9 cellular contexts compared by ENCODE assay signal in the genomic region with DNA sequence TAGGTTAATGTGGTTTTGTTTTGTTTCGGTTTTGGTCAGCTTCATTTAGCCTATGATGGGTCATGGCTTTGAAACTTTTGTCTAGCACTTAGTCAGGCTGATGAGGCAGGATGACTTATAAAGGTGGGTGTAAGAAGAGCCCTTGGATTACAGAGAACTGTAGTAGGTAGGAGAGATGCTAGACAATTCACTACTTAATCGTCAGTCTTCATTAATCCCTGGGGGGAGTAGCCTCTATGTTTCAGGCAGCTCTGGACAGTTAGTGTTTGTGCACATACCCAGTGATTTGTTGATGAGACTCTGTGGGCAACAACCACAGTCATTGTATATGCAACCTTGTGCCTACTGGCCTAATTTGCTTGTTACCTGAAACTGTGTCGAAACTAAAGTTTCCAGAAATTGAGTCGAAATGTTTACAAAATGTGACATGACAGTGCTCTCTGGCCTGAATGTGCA.
DNase-seq lines count a peak whose midpoint lies in the region; ATAC-seq, FAIRE-seq and TF ChIP-seq lines count a peak whose summit lies in the region.
"Had no signal": no experiment of that assay in that cellular context is flagged by ENCODE, and none has a peak within 500 bp of the region (broad histone marks: within the 10 kb centered on the region; RNA-seq: fewer than 3 reads in every experiment).

No MANE protein-coding gene starts in this region.

- no peak for FAIRE-seq in HTR-8/SVneo (lab: Jason Lieb, UNC)
- FAIRE-seq: A204.1 had no signal

- no peaks in the 10 kb centered on the region for H3K9me3 ChIP-seq in prostate gland

- peaks cover 4 to 14% of the 10 kb centered on the region in 2 donors for H3K36me3 ChIP-seq in prostate gland

- peak overlapping the region; percentile 1 to 41 for H3K27ac ChIP-seq in prostate gland

- H3K4me3 Mint-ChIP-seq in activated CD4-positive, alpha-beta T cell treated with anti-CD3 and anti-CD28 coated beads for 36 hours = no peak overlapping the region
- H3K4me3 Mint-ChIP-seq in activated B cell treated with CpG ODN at 0.5 μM for 24 hours = no peak overlapping the region

- H3K27me3 ChIP-seq in prostate gland (replicated peaks; ENCODE audit: insufficient read depth) = no peaks in the 10 kb centered on the region

- POLR2A ChIA-PET in activated CD4-positive, alpha-beta T cell treated with anti-CD3 and anti-CD28 coated beads for 36 hours (lab: Charles Lee) = no interaction called here
- POLR2A ChIA-PET in activated B cell treated with CpG ODN at 0.5 μM for 24 hours (lab: Charles Lee) = no interaction called here

- TF ChIP-seq CTCF in activated B cell treated with CpG ODN at 0.5 μM for 24 hours (IDR thresholded peaks at IDR 0.05) (no peak), prostate gland (IDR thresholded peaks at IDR 0.05) (no peak)

- no peaks in the 10 kb centered on the region for H3K4me1 ChIP-seq in prostate gland (replicated peaks)

- DNase-seq in activated CD4-positive, alpha-beta T cell treated with anti-CD3 and anti-CD28 coated beads for 36 hours = peak; percentile 45
- DNase-seq in activated CD4-positive, alpha-beta T cell treated with anti-CD3 and anti-CD28 coated beads for 4 hours = no peak
- DNase-seq in activated B cell treated with CpG ODN at 0.5 μM for 24 hours = no peak
- DNase-seq in prostate gland (ENCODE audit: low spot score) = no peak
- DNase-seq in cerebellar cortex (ENCODE audit: low spot score) = no peak
- no peak for DNase-seq in HTR-8/SVneo (ENCODE audit: insufficient read length, low spot score)
- DNase-seq in NCI-H2227 (lab: John Stamatoyannopoulos, UW; ENCODE audit: unreplicated experiment) = no peak

- CTCF ChIA-PET in activated CD4-positive, alpha-beta T cell treated with anti-CD3 and anti-CD28 coated beads for 36 hours (lab: Charles Lee) = interaction anchor here (0.6 to 0.9 kb wide), 2 partner anchors 12 to 189 kb away, joined by 3 to 4 read pairs; no protein-coding TSS in a partner anchor
- CTCF ChIA-PET in activated B cell treated with CpG ODN at 0.5 μM for 24 hours (lab: Charles Lee) = interaction anchor here (0.8 kb wide), 1 partner anchor 249 kb away, joined by 3 read pairs; no protein-coding TSS in a partner anchor

- no peak overlapping the region for H3K27ac Mint-ChIP-seq in activated CD4-positive, alpha-beta T cell treated with anti-CD3 and anti-CD28 coated beads for 36 hours
- peak overlapping the region; percentile 2 for H3K27ac Mint-ChIP-seq in activated B cell treated with CpG ODN at 0.5 μM for 24 hours

- TF ChIP-seq POLR2A in prostate gland (IDR thresholded peaks at IDR 0.05) = no peak

- intact Hi-C loops in activated CD4-positive, alpha-beta T cell treated with anti-CD3 and anti-CD28 coated beads for 36 hours (cut with DNase I, micrococcal nuclease) = loop anchor here (1.0 to 10.0 kb wide), 9 partner anchors 19 to 350 kb away; partner anchors contain the start of genes PLPP1 (in 2 of the 2) and CDC20B (in 1 of the 2)
- intact Hi-C loops in activated B cell treated with CpG ODN at 0.5 μM for 24 hours (cut with micrococcal nuclease) (loop anchor here (5.0 kb wide), 1 partner anchor 111 kb away; the partner anchor contains the start of gene PLPP1), prostate gland (cut with DNase I) (no loop called here)

- peaks cover 68% of the 10 kb centered on the region for H3K36me3 Mint-ChIP-seq in activated CD4-positive, alpha-beta T cell treated with anti-CD3 and anti-CD28 coated beads for 36 hours (ENCODE audit: low read depth)
- H3K36me3 Mint-ChIP-seq in activated B cell treated with CpG ODN at 0.5 μM for 24 hours (ENCODE audit: low read depth) = peaks cover 74% of the 10 kb centered on the region

- peak; percentile 99 for ATAC-seq in activated CD4-positive, alpha-beta T cell treated with anti-CD3 and anti-CD28 coated beads for 36 hours
- peak; percentile 90 for ATAC-seq in HG02623 (IDR thresholded peaks at IDR 0.05; ENCODE audit: unreplicated experiment)
- peak; percentile 69 for ATAC-seq in activated B cell treated with CpG ODN at 0.5 μM for 24 hours (ENCODE audit: low read depth)

- H3K9me3 Mint-ChIP-seq in activated CD4-positive, alpha-beta T cell treated with anti-CD3 and anti-CD28 coated beads for 36 hours (ENCODE audit: low read depth) = no peaks in the 10 kb centered on the region
- H3K9me3 Mint-ChIP-seq in activated B cell treated with CpG ODN at 0.5 μM for 24 hours = no peaks in the 10 kb centered on the region

- H3K4me3 ChIP-seq in prostate gland = no peak overlapping the region

- 81% methylated on average over 4 of the region's 4 CpGs for WGBS in prostate gland

- peaks cover 33% of the 10 kb centered on the region for H3K4me1 Mint-ChIP-seq in activated CD4-positive, alpha-beta T cell treated with anti-CD3 and anti-CD28 coated beads for 36 hours
- peaks cover 14% of the 10 kb centered on the region for H3K4me1 Mint-ChIP-seq in activated B cell treated with CpG ODN at 0.5 μM for 24 hours

- no peaks in the 10 kb centered on the region for H3K27me3 Mint-ChIP-seq in activated CD4-positive, alpha-beta T cell treated with anti-CD3 and anti-CD28 coated beads for 36 hours
- H3K27me3 Mint-ChIP-seq in activated B cell treated with CpG ODN at 0.5 μM for 24 hours = no peaks in the 10 kb centered on the region
